In genomic region chr20:64078934-64079272, GRCh38 we compare ENCODE assay signal across 7 cellular contexts. TPM values are rescaled to one million over a fixed set of nuclear protein-coding genes. Genes with fewer than 3 reads are reported as not detected.
A peak's percentile ranks its signal among the peaks of the same experiment; 100 is the strongest.
DNase-seq lines count a peak whose midpoint lies in the region; ATAC-seq and TF ChIP-seq lines count a peak whose summit lies in the region.

No MANE protein-coding gene starts in this region.

- H3K9ac ChIP-seq in IMR-90 (ENCODE audit: low read depth, low read length) = peak overlapping the region; percentile 70

- H3K27me3 ChIP-seq in IMR-90 (ENCODE audit: control insufficient read depth, insufficient read depth, low read length) (peaks cover 14% of the 10 kb centered on the region), layer of hippocampus (ENCODE audit: control insufficient read depth, insufficient read depth, low read length) (no peaks in the 10 kb centered on the region)

- no peak overlapping the region; the same call in 1 of the 2 replicates for H4K91ac ChIP-seq in IMR-90 (ENCODE audit: insufficient read depth, low read depth, low read length)

- peak overlapping the region in 1 of 2 experiments; percentile 74; a peak in 3 of 4 replicates for H4K8ac ChIP-seq in IMR-90 (ENCODE audit: low read depth in 2 of 2, low read length in 2 of 2)

- H4K20me1 ChIP-seq in IMR-90 (ENCODE audit: insufficient read depth, low read length) = peaks cover 10% of the 10 kb centered on the region

- no peaks in the 10 kb centered on the region for H3K9me1 ChIP-seq in IMR-90 (ENCODE audit: insufficient read depth, low read length)

- peak overlapping the region; percentile 75 for H3K4me2 ChIP-seq in IMR-90 (ENCODE audit: low read depth, low read length)

- peaks cover 17% of the 10 kb centered on the region for H3K4me1 ChIP-seq in IMR-90 (ENCODE audit: control insufficient read depth, insufficient read depth, low read length)

- no TSS peak for BruUV-seq in IMR-90 (replicated peaks; lab: Mats Ljungman, UMichigan)

- H3K4me3 ChIP-seq in IMR-90 (ENCODE audit: insufficient read depth, low read depth, low read length) = peak overlapping the region; percentile 88

- in situ Hi-C loops in IMR-90 (cut with MboI; ENCODE audit: low sequenced_read_pairs) = no loop called here

- H3K9me3 Mint-ChIP-seq in activated naive CD8-positive, alpha-beta T cell treated with anti-CD3 and anti-CD28 coated beads, Interleukin-2, amount 50 U/mL, for 24 hours = no peaks in the 10 kb centered on the region

- no peak overlapping the region for H3K18ac ChIP-seq in IMR-90 (ENCODE audit: low read depth, low read length)

- no peak for TF ChIP-seq RAD21 in IMR-90 (IDR thresholded peaks at IDR 0.05; ENCODE audit: low read length)

- peaks cover 6 to 8% of the 10 kb centered on the region in 2 experiments; a peak in 3 of 4 replicates for H3K79me1 ChIP-seq in IMR-90 (ENCODE audit: low read depth in 1 of 2, low read length in 2 of 2)

- H2AFZ ChIP-seq in IMR-90 (replicated peaks; ENCODE audit: low read length, poor library complexity) = peak overlapping the region; percentile 93

- H2BK20ac ChIP-seq in IMR-90 (ENCODE audit: low read depth, low read length) = no peak overlapping the region

- DNase-seq in IMR-90 (no peak), substantia nigra (lab: John Stamatoyannopoulos, UW) (no peak), GDM1 (lab: John Stamatoyannopoulos, UW) (no peak)
- no peak for DNase-seq in activated naive CD8-positive, alpha-beta T cell treated with anti-CD3 and anti-CD28 coated beads, Interleukin-2, amount 50 U/mL, for 24 hours

- no peak overlapping the region for H2BK5ac ChIP-seq in IMR-90 (ENCODE audit: low read depth, low read length, poor library complexity, severe bottlenecking)

- TF ChIP-seq POLR2A in IMR-90 (IDR thresholded peaks at IDR 0.05; ENCODE audit: low read depth, low read length) = no peak

- H2BK15ac ChIP-seq in IMR-90 (ENCODE audit: low read depth, low read length) = no peak overlapping the region

- H3K9me3 ChIP-seq in IMR-90 (ENCODE audit: control insufficient read depth, insufficient read depth, low read length) = no peaks in the 10 kb centered on the region

- no peak overlapping the region for H2BK120ac ChIP-seq in IMR-90 (ENCODE audit: low read depth, low read length)

- peak overlapping the region; percentile 70 for H3K4ac ChIP-seq in IMR-90 (ENCODE audit: low read depth, low read length)

- dilution Hi-C loops in IMR-90 (cut with HindIII; ENCODE audit: low sequenced_read_pairs, unreplicated experiment) = no loop called here

- peak overlapping the region; percentile 89 for H2AK9ac ChIP-seq in IMR-90 (replicated peaks; ENCODE audit: low read depth, low read length, poor library complexity)

- no CpG with 5 or more reads among the region's 4 CpGs for WGBS in IMR-90 (ENCODE audit: extremely low coverage in 2 of 2, insufficient read length in 1 of 2), 2 experiments

- peak overlapping the region; percentile 64 for H2AK5ac ChIP-seq in IMR-90 (ENCODE audit: low read depth, low read length)

- peaks cover 8% of the 10 kb centered on the region for H3K27me3 Mint-ChIP-seq in activated naive CD8-positive, alpha-beta T cell treated with anti-CD3 and anti-CD28 coated beads, Interleukin-2, amount 50 U/mL, for 24 hours

- no peak overlapping the region; the same call in 1 of the 2 replicates for H3K27ac ChIP-seq in IMR-90 (ENCODE audit: insufficient read depth, low read length)
- H3K27ac ChIP-seq in layer of hippocampus (ENCODE audit: low read depth, low read length) = peak overlapping the region; percentile 80
- H3K27ac ChIP-seq in substantia nigra (ENCODE audit: low read depth, low read length, poor library complexity, severe bottlenecking) = peak overlapping the region; percentile 74

- POLR2A ChIA-PET in IMR-90 (lab: Charles Lee; ENCODE audit: unreplicated experiment) = no interaction called here

- H3K36me3 ChIP-seq in IMR-90 (ENCODE audit: control insufficient read depth, insufficient read depth, low read length) = peaks cover 12% of the 10 kb centered on the region; the same call in 1 of the 2 replicates

- H3K14ac ChIP-seq in IMR-90 (replicated peaks; ENCODE audit: low read depth, low read length) = peak overlapping the region; percentile 42

- H3K27ac Mint-ChIP-seq in activated naive CD8-positive, alpha-beta T cell treated with anti-CD3 and anti-CD28 coated beads, Interleukin-2, amount 50 U/mL, for 24 hours = peak overlapping the region; percentile 80

- CTCF ChIA-PET in IMR-90 (lab: Yijun Ruan, JAX) = no interaction called here

- peaks cover 34% of the 10 kb centered on the region for H3K4me1 Mint-ChIP-seq in activated naive CD8-positive, alpha-beta T cell treated with anti-CD3 and anti-CD28 coated beads, Interleukin-2, amount 50 U/mL, for 24 hours

- peak overlapping the region; percentile 86 for H3K4me3 Mint-ChIP-seq in activated naive CD8-positive, alpha-beta T cell treated with anti-CD3 and anti-CD28 coated beads, Interleukin-2, amount 50 U/mL, for 24 hours

- no peak for TF ChIP-seq CTCF in IMR-90 (conservative IDR thresholded peaks at IDR 0.05; ENCODE audit: low read depth, low read length)

- intact Hi-C loops in IMR-90 (cut with micrococcal nuclease) = no loop called here

- no peaks in the 10 kb centered on the region for H3K36me3 Mint-ChIP-seq in activated naive CD8-positive, alpha-beta T cell treated with anti-CD3 and anti-CD28 coated beads, Interleukin-2, amount 50 U/mL, for 24 hours (ENCODE audit: low read depth)

- ATAC-seq in IMR-90 (ENCODE audit: low read depth) = no peak
- ATAC-seq in activated naive CD8-positive, alpha-beta T cell treated with anti-CD3 and anti-CD28 coated beads, Interleukin-2, amount 50 U/mL, for 24 hours = no peak
- no peak for ATAC-seq in GM21737 (IDR thresholded peaks at IDR 0.05; ENCODE audit: unreplicated experiment)
- ATAC-seq in GM19351 (IDR thresholded peaks at IDR 0.05; ENCODE audit: unreplicated experiment) = no peak

- H4K5ac ChIP-seq in IMR-90 (ENCODE audit: low read depth, low read length) = no peak overlapping the region

- no peak overlapping the region for H3K56ac ChIP-seq in IMR-90 (ENCODE audit: extremely low read depth, insufficient read depth, low read length)

- H3K23ac ChIP-seq in IMR-90 (ENCODE audit: low read depth, low read length) = peak overlapping the region; percentile 1; the same call in 1 of the 2 replicates

TF ChIP-seq in IMR-90, 13 proteins besides CTCF, POLR2A, EP300 and RAD21:
- TF ChIP-seq, protein P1, sequence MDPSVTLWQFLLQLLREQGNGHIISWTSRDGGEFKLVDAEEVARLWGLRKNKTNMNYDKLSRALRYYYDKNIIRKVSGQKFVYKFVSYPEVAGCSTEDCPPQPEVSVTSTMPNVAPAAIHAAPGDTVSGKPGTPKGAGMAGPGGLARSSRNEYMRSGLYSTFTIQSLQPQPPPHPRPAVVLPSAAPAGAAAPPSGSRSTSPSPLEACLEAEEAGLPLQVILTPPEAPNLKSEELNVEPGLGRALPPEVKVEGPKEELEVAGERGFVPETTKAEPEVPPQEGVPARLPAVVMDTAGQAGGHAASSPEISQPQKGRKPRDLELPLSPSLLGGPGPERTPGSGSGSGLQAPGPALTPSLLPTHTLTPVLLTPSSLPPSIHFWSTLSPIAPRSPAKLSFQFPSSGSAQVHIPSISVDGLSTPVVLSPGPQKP (IDR thresholded peaks at IDR 0.05; ENCODE audit: borderline replicate concordance, low read depth, low read length) = no peak
- TF ChIP-seq FOS (IDR thresholded peaks at IDR 0.05; ENCODE audit: low read depth, low read length) (no peak), CEBPB (IDR thresholded peaks at IDR 0.05; ENCODE audit: low read depth, low read length) (no peak), NFE2L2 (IDR thresholded peaks at IDR 0.05; ENCODE audit: low read depth, low read length) (no peak), CHD1 (IDR thresholded peaks at IDR 0.05; ENCODE audit: low read depth, low read length) (no peak), BHLHE40 (IDR thresholded peaks at IDR 0.05; ENCODE audit: low read depth, low read length) (no peak), RCOR1 (IDR thresholded peaks at IDR 0.05; ENCODE audit: insufficient replicate concordance, low read length) (no peak), MXI1 (IDR thresholded peaks at IDR 0.05; ENCODE audit: borderline replicate concordance, low read depth, low read length) (no peak), RFX5 (IDR thresholded peaks at IDR 0.05; ENCODE audit: low read depth, low read length) (no peak), USF2 (IDR thresholded peaks at IDR 0.05; ENCODE audit: low read depth, low read length) (no peak), MAZ (IDR thresholded peaks at IDR 0.05; ENCODE audit: borderline replicate concordance, low read depth, low read length) (no peak), MAFK (IDR thresholded peaks at IDR 0.05; ENCODE audit: low read depth, low read length) (no peak), SMC3 (IDR thresholded peaks at IDR 0.05; ENCODE audit: low read depth, low read length) (no peak)

RNA-seq across cellular contexts. Expression of gene RGS19, which starts 0.4 kb away (rescaled TPM):
- 7.7 and 8.1 TPM in 2 replicates for total RNA-seq in IMR-90 (2012; rRNA removed)
- polyA plus RNA-seq in IMR-90 (2012; rRNA removed) = 17.5 and 21.5 TPM in 2 replicates
- 9.7 and 22.3 TPM in 2 replicates for polyA plus RNA-seq in IMR-90 (2012; cell fraction: cytosol; rRNA removed)
- polyA plus RNA-seq in IMR-90 (2012; cell fraction: nucleus; rRNA removed; ENCODE audit: low replicate concordance) = 8.4 and 19.7 TPM in 2 replicates

RNA-seq across cellular contexts. Expression of gene OPRL1, which starts 1.0 kb away (rescaled TPM):
- 0.28 and 0.36 TPM in 2 replicates for total RNA-seq in IMR-90 (2012; rRNA removed)
- 1.1 and 1.2 TPM in 2 replicates for polyA plus RNA-seq in IMR-90 (2012; rRNA removed)
- polyA plus RNA-seq in IMR-90 (2012; cell fraction: cytosol; rRNA removed) = 0.80 and 1.9 TPM in 2 replicates
- 1.2 and 2.6 TPM in 2 replicates for polyA plus RNA-seq in IMR-90 (2012; cell fraction: nucleus; rRNA removed; ENCODE audit: low replicate concordance)

RNA-seq across cellular contexts. Expression of gene LKAAEAR1, which starts 5.3 kb away (rescaled TPM):
- total RNA-seq in IMR-90 (2012; rRNA removed) = not detected in 2 replicates
- 0.16 and 0.21 TPM in 2 replicates for polyA plus RNA-seq in IMR-90 (2012; rRNA removed)
- 0.15 and 0.36 TPM in 2 replicates for polyA plus RNA-seq in IMR-90 (2012; cell fraction: cytosol; rRNA removed)
- polyA plus RNA-seq in IMR-90 (2012; cell fraction: nucleus; rRNA removed; ENCODE audit: low replicate concordance) = 0.34 TPM in 1 of 2 replicates, not detected in the other

RNA-seq across cellular contexts. Expression of gene TCEA2, which starts 15.9 kb away (rescaled TPM):
- 8.9 and 9.3 TPM in 2 replicates for total RNA-seq in IMR-90 (2012; rRNA removed)
- 28.9 and 30.0 TPM in 2 replicates for polyA plus RNA-seq in IMR-90 (2012; rRNA removed)
- polyA plus RNA-seq in IMR-90 (2012; cell fraction: cytosol; rRNA removed) = 53.8 and 63.8 TPM in 2 replicates
- 76.1 and 133 TPM in 2 replicates for polyA plus RNA-seq in IMR-90 (2012; cell fraction: nucleus; rRNA removed; ENCODE audit: low replicate concordance)

RNA-seq across cellular contexts. Expression of gene NPBWR2, which starts 28.5 kb away (rescaled TPM):
- not detected in 2 replicates for total RNA-seq in IMR-90 (2012; rRNA removed)
- polyA plus RNA-seq in IMR-90 (2012; rRNA removed) = not detected in 2 replicates
- not detected in 2 replicates for polyA plus RNA-seq in IMR-90 (2012; cell fraction: cytosol; rRNA removed)
- not detected in 2 replicates for polyA plus RNA-seq in IMR-90 (2012; cell fraction: nucleus; rRNA removed; ENCODE audit: low replicate concordance)
